In genomic region chr2:172280820-172281454, GRCh38 we compare ENCODE assay signal across 15 cellular contexts.
A peak's percentile ranks its signal among the peaks of the same experiment; 100 is the strongest.
DNase-seq lines count a peak whose midpoint lies in the region; ATAC-seq and TF ChIP-seq lines count a peak whose summit lies in the region.
"Had no signal": no experiment of that assay in that cellular context is flagged by ENCODE, and none has a peak within 500 bp of the region (broad histone marks: within the 10 kb centered on the region; RNA-seq: fewer than 3 reads in every experiment).

No MANE protein-coding gene starts in this region.

- no peaks in the 10 kb centered on the region for H3K79me2 ChIP-seq in mammary epithelial cell (ENCODE audit: insufficient read depth, low read length)

- H3K27ac ChIP-seq in HL-60 (replicated peaks) (peak overlapping the region; percentile 75), gastrocnemius medialis (no peak overlapping the region), mammary epithelial cell (ENCODE audit: insufficient read depth, low read depth, low read length) (no peak overlapping the region), stomach (no peak overlapping the region)
- H3K27ac ChIP-seq: VCaP had no signal

- H3K36me3 ChIP-seq in gastrocnemius medialis: no peaks in the 10 kb centered on the region
- H3K36me3 ChIP-seq in mammary epithelial cell (ENCODE audit: insufficient read depth, low read length): no peaks in the 10 kb centered on the region
- no peaks in the 10 kb centered on the region for H3K36me3 ChIP-seq in stomach

- in situ Hi-C loops in gastrocnemius medialis (cut with MboI; ENCODE audit: low sequenced_read_pairs in 4 of 4) (no loop called here), mammary epithelial cell (cut with MboI; ENCODE audit: low sequenced_read_pairs in 2 of 2) (loop anchor here (10.0 kb wide), 2 partner anchors 106 to 184 kb away; no protein-coding TSS in a partner anchor)

- H3K9me3 ChIP-seq in gastrocnemius medialis (no peaks in the 10 kb centered on the region), mammary epithelial cell (replicated peaks; ENCODE audit: insufficient read depth, low read length) (no peaks in the 10 kb centered on the region), stomach (peaks cover 0 to 10% (median 4%) of the 10 kb centered on the region in 4 donors)

- no peaks in the 10 kb centered on the region for H4K20me1 ChIP-seq in mammary epithelial cell (ENCODE audit: insufficient read depth, low read length)

- H3K9ac ChIP-seq in mammary epithelial cell (ENCODE audit: insufficient read depth, low read length): no peak overlapping the region

- no peak overlapping the region for H2AFZ ChIP-seq in mammary epithelial cell (ENCODE audit: low read depth, low read length)

- H3K4me3 ChIP-seq in HL-60 (replicated peaks; ENCODE audit: insufficient read depth, low read length) (no peak overlapping the region), gastrocnemius medialis (no peak overlapping the region), mammary epithelial cell (replicated peaks in 1 of 3; ENCODE audit: insufficient read depth in 1 of 3, low read depth in 2 of 3, low read length in 3 of 3) (no peak overlapping the region), stomach (no peak overlapping the region)

- peak; percentile 93 to 97 for DNase-seq in HL-60 (ENCODE audit: low read depth in 1 of 2, low spot score in 1 of 2)
- DNase-seq in NOMO-1 treated with DMSO at 0.1 percent for 48 hours (lab: John Stamatoyannopoulos, UW; ENCODE audit: unreplicated experiment): peak; percentile 97
- peak; percentile 24 for DNase-seq in foreskin melanocyte
- peak; percentile 8 to 29 for DNase-seq in gastrocnemius medialis
- no peak for DNase-seq in mammary epithelial cell
- no peak for DNase-seq in stomach
- no peak for DNase-seq in NCI-H524 treated with DMSO at 0.1 percent for 48 hours (lab: John Stamatoyannopoulos, UW)
- DNase-seq: amniotic stem cell; dermis blood vessel endothelial cell; foreskin fibroblast; NCI-H1436 treated with DMSO at 0.1 percent for 48 hours; stimulated activated CD4-positive, alpha-beta T cell treated with anti-CD3 and anti-CD28 coated beads, Interleukin-2, amount 100 ng/mL, for 24 hours; stimulated activated naive CD8-positive, alpha-beta T cell treated with anti-CD3 and anti-CD28 coated beads, Interleukin-15, Interleukin-2, amounts not matched to agents 100 U/mL and 50 U/mL, for 24 hours had no signal

- intact Hi-C loops in gastrocnemius medialis (cut with DNase I; ENCODE audit: low total_unique reads): no loop called here
- intact Hi-C loops in mammary epithelial cell (cut with micrococcal nuclease): loop anchor here (1.0 to 5.0 kb wide), 5 partner anchors 72 to 161 kb away; no protein-coding TSS in a partner anchor
- intact Hi-C loops in stomach (cut with DNase I; ENCODE audit: low total_unique reads): no loop called here

- H3K27me3 ChIP-seq in HL-60 (ENCODE audit: insufficient read depth, poor library complexity, severe bottlenecking) (no peaks in the 10 kb centered on the region), gastrocnemius medialis (no peaks in the 10 kb centered on the region), mammary epithelial cell (ENCODE audit: insufficient read depth, low read length) (no peaks in the 10 kb centered on the region), stomach (no peaks in the 10 kb centered on the region)

- TF ChIP-seq POLR2A in gastrocnemius medialis (IDR thresholded peaks at IDR 0.05) (no peak), stomach (IDR thresholded peaks at IDR 0.05) (no peak)

- no peak overlapping the region for H3K4me2 ChIP-seq in mammary epithelial cell (ENCODE audit: insufficient read depth, low read depth, low read length)

- TF ChIP-seq EP300 in stomach (IDR thresholded peaks at IDR 0.05): no peak

- CTCF ChIA-PET in mammary epithelial cell (lab: Charles Lee; ENCODE audit: low non-redundant PET): no interaction called here

- no peak for ATAC-seq in gastrocnemius medialis
- ATAC-seq: Panc1; stimulated activated naive CD8-positive, alpha-beta T cell treated with anti-CD3 and anti-CD28 coated beads, Interleukin-15, Interleukin-2, amounts not matched to agents 100 U/mL and 50 U/mL, for 24 hours had no signal

- BruUV-seq in mammary epithelial cell (replicated peaks; lab: Mats Ljungman, UMichigan): no TSS peak

- dilution Hi-C loops in mammary epithelial cell (cut with HindIII; ENCODE audit: low sequenced_read_pairs): no loop called here

- H3K4me1 ChIP-seq in gastrocnemius medialis (peaks cover 12 to 17% of the 10 kb centered on the region in 2 donors), mammary epithelial cell (ENCODE audit: insufficient read depth, low read length) (peaks cover 48% of the 10 kb centered on the region), stomach (peaks cover 0 to 13% (median 9%) of the 10 kb centered on the region in 4 donors)

- TF ChIP-seq CTCF in HL-60 (IDR thresholded peaks at IDR 0.05; ENCODE audit: insufficient read depth, low read length) (no peak), gastrocnemius medialis (IDR thresholded peaks at IDR 0.05 in 4 of 5, conservative IDR thresholded peaks at IDR 0.05 in 1 of 5) (no peak), mammary epithelial cell (conservative IDR thresholded peaks at IDR 0.05 in 1 of 2, IDR thresholded peaks at IDR 0.05 in 1 of 2; ENCODE audit: extremely low read depth in 1 of 2, insufficient read depth in 1 of 2, low read depth in 1 of 2, low read length in 2 of 2) (no peak), stomach (IDR thresholded peaks at IDR 0.05) (no peak)

- 73% methylated on average over 5 of the region's 5 CpGs for WGBS in mammary epithelial cell (ENCODE audit: low coverage, missing lambda C conversion rate)
- WGBS in stomach, 5 donors: 45 to 64% (median 60%) methylated on average over 5 of the region's 5 CpGs

Comparison
In these comparisons a context has a peak if more than half of its experiments do, and no peak if none do; other contexts are left out.
1. DNase-seq: peak in HL-60 (2 of 2), NOMO-1 treated with DMSO at 0.1 percent for 48 hours (single experiment), foreskin melanocyte (single experiment) and gastrocnemius medialis (2 of 2); none in mammary epithelial cell (single experiment), stomach (single experiment) and NCI-H524 treated with DMSO at 0.1 percent for 48 hours (single experiment).
2. in situ Hi-C loops: an anchor here in mammary epithelial cell (10.0 kb wide); none called in gastrocnemius medialis.